ENCODE assay signal across 8 cellular contexts in the genomic region with DNA sequence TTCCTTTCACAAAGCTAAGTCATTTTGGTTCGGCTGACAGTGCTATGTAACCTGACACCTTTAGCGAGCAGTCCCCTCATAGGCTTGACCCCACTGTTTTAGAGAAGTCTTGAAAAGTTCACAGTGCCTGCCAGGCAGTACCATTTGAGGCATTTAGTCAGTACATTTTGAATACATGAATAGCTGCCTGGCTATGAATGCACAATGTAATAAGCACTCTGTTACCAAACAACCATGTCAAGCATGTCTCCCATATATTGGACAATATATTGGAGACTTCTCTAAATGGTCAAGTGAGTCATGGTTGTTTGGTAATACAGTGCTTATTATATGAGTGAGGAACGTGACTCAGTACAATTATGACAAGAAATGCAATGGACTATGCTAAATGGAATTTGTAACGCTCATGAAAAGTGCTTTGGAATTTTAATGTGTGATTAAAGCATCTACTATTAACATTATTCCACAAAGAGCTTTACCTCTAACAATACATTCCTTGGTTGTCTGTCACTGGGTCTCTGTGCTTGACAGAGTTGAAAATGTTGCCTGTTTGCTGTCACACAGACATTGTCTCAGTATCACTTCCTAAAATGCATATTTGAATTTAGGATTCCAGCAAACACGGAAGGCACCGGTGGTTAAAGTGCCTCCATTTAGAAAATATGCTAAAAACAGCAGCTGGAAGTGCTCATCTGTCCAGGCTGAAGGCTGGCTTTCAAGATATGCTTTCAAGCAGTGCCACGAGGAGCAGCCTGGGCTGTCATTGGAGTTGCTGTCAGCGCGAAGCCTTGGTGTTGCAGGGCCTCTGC.
A peak's percentile ranks its signal among the peaks of the same experiment; 100 is the strongest.
DNase-seq lines count a peak whose midpoint lies in the region; ATAC-seq, FAIRE-seq and TF ChIP-seq lines count a peak whose summit lies in the region.

No MANE protein-coding gene starts in this region.

- H3K4me3 Mint-ChIP-seq in astrocyte (ENCODE audit: unreplicated experiment) = no peak overlapping the region

- H3K27me3 Mint-ChIP-seq in astrocyte (ENCODE audit: low read depth, unreplicated experiment) = no peaks in the 10 kb centered on the region

- no peaks in the 10 kb centered on the region for H3K9me3 ChIP-seq in astrocyte (ENCODE audit: insufficient read depth, low read depth, low read length)
- H3K9me3 ChIP-seq in neuronal stem cell (replicated peaks in 1 of 2; ENCODE audit: control insufficient read depth in 2 of 2, insufficient read depth in 1 of 2, low read depth in 1 of 2, low read length in 2 of 2) = peaks cover 5 to 12% of the 10 kb centered on the region in 2 donors
- no peaks in the 10 kb centered on the region for H3K9me3 ChIP-seq in gastroesophageal sphincter
- H3K9me3 ChIP-seq in heart right ventricle = no peaks in the 10 kb centered on the region

- H2AFZ ChIP-seq in astrocyte (ENCODE audit: low read depth, low read length) = peak overlapping the region; percentile 7
- H2AFZ ChIP-seq in neuronal stem cell (ENCODE audit: low read length) = peak overlapping the region; percentile 55

- H3K36me3 Mint-ChIP-seq in astrocyte (ENCODE audit: low read depth, unreplicated experiment) = peaks cover 2% of the 10 kb centered on the region

- peak overlapping the region; percentile 36 for H3K4me3 ChIP-seq in astrocyte (ENCODE audit: insufficient read depth, low read depth, low read length)
- no peak overlapping the region for H3K4me3 ChIP-seq in neuronal stem cell (ENCODE audit: low read length in 2 of 2)
- no peak overlapping the region for H3K4me3 ChIP-seq in gastroesophageal sphincter
- H3K4me3 ChIP-seq in heart right ventricle = no peak overlapping the region

- peaks cover 2% of the 10 kb centered on the region for H3K79me1 ChIP-seq in neuronal stem cell (ENCODE audit: low read depth, low read length)

- H3K27ac ChIP-seq in astrocyte (ENCODE audit: low read depth, low read length) (peak overlapping the region; percentile 81), neuronal stem cell (replicated peaks; ENCODE audit: low read length) (no peak overlapping the region), gastroesophageal sphincter (no peak overlapping the region), heart right ventricle (peak overlapping the region in 1 of 10 donors; percentile 50)

- no peak overlapping the region for H2BK12ac ChIP-seq in neuronal stem cell (ENCODE audit: low read length)

- no peak overlapping the region for H4K8ac ChIP-seq in neuronal stem cell (ENCODE audit: low read depth, low read length)

- H3K4me1 ChIP-seq in astrocyte (ENCODE audit: insufficient read depth, low read length) (peaks cover 39% of the 10 kb centered on the region), neuronal stem cell (ENCODE audit: control insufficient read depth in 2 of 2, insufficient read depth in 1 of 2, low read depth in 1 of 2, low read length in 2 of 2) (peaks cover 15 to 25% of the 10 kb centered on the region in 2 donors), gastroesophageal sphincter (no peaks in the 10 kb centered on the region), heart right ventricle (peaks cover 0 to 9% (median 0%) of the 10 kb centered on the region in 9 donors)

- H3K27ac Mint-ChIP-seq in astrocyte (ENCODE audit: unreplicated experiment) = peak overlapping the region; percentile 14

- FAIRE-seq in astrocyte (lab: Jason Lieb, UNC) = peak; percentile 90

- peaks cover 2% of the 10 kb centered on the region for H3K9me3 Mint-ChIP-seq in astrocyte (ENCODE audit: unreplicated experiment)

- no peak overlapping the region for H3K4ac ChIP-seq in neuronal stem cell (ENCODE audit: low read length)

- no peaks in the 10 kb centered on the region for H3K79me2 ChIP-seq in astrocyte (ENCODE audit: insufficient read depth, low read length)

- peak overlapping the region; percentile 23 for H3K14ac ChIP-seq in neuronal stem cell (ENCODE audit: low read length)

- no peaks in the 10 kb centered on the region for H3K27me3 ChIP-seq in astrocyte (ENCODE audit: insufficient read depth, low read length)
- H3K27me3 ChIP-seq in neuronal stem cell (ENCODE audit: control insufficient read depth in 3 of 3, insufficient read depth in 3 of 3, low read depth in 1 of 3, low read length in 3 of 3) = no peaks in the 10 kb centered on the region
- peaks cover 14% of the 10 kb centered on the region for H3K27me3 ChIP-seq in gastroesophageal sphincter
- H3K27me3 ChIP-seq in heart right ventricle = peaks cover 0 to 7% (median 5%) of the 10 kb centered on the region in 7 donors

- H3K18ac ChIP-seq in neuronal stem cell (ENCODE audit: low read length) = no peak overlapping the region

- no peaks in the 10 kb centered on the region for H4K20me1 ChIP-seq in astrocyte (ENCODE audit: insufficient read depth, low read length)

- H2BK120ac ChIP-seq in neuronal stem cell (ENCODE audit: low read depth, low read length) = no peak overlapping the region

- intact Hi-C loops in heart right ventricle (cut with DNase I) = loop anchor here in 1 of 10 donors (10.0 kb wide), 1 partner anchor 56 kb away; no protein-coding TSS in a partner anchor

- no peak overlapping the region for H4K91ac ChIP-seq in neuronal stem cell (ENCODE audit: low read depth, low read length, poor library complexity)

- no peak overlapping the region for H3K23ac ChIP-seq in neuronal stem cell (ENCODE audit: low read depth, low read length, poor library complexity)

- ATAC-seq in GM19043 (IDR thresholded peaks at IDR 0.05; ENCODE audit: low read depth, unreplicated experiment) = peak; percentile 59
- ATAC-seq in HG03159 (IDR thresholded peaks at IDR 0.05; ENCODE audit: unreplicated experiment) = peak; percentile 82
- ATAC-seq in gastroesophageal sphincter = no peak
- no peak for ATAC-seq in heart right ventricle

- no peak overlapping the region for H2AK5ac ChIP-seq in neuronal stem cell (ENCODE audit: low read depth, low read length)

- no peak overlapping the region for H2BK5ac ChIP-seq in neuronal stem cell (ENCODE audit: low read length)

- TF ChIP-seq POLR2A in gastroesophageal sphincter (IDR thresholded peaks at IDR 0.05) = no peak

- WGBS in neuronal stem cell (ENCODE audit: extremely low coverage in 2 of 2, insufficient read length in 2 of 2, insufficient replicate concordance in 1 of 2), 2 donors = no CpG with 5 or more reads among the region's 9 CpGs
- 21 to 27% methylated on average over 9 of the region's 9 CpGs for WGBS in gastroesophageal sphincter (ENCODE audit: low coverage in 1 of 2), 2 donors
- WGBS in heart right ventricle, 2 donors = 32 to 44% methylated on average over 9 of the region's 9 CpGs

- peak; percentile 95 for DNase-seq in astrocyte (ENCODE audit: low read depth)
- DNase-seq in neuronal stem cell (ENCODE audit: low spot score) = peak; percentile 12
- no peak for DNase-seq in GDM1 (lab: John Stamatoyannopoulos, UW)
- DNase-seq in heart right ventricle = no peak
- DNase-seq in AML-193 (lab: John Stamatoyannopoulos, UW) = no peak

- peak overlapping the region; percentile 69 for H3K9ac ChIP-seq in astrocyte (ENCODE audit: low read length)
- H3K9ac ChIP-seq in neuronal stem cell (ENCODE audit: low read depth, low read length, poor library complexity) = no peak overlapping the region

- no peak overlapping the region for H2BK15ac ChIP-seq in neuronal stem cell (ENCODE audit: low read length)

- TF ChIP-seq CTCF in astrocyte (IDR thresholded peaks at IDR 0.05; ENCODE audit: insufficient read depth, low read depth, low read length) (no peak), gastroesophageal sphincter (IDR thresholded peaks at IDR 0.05) (no peak), heart right ventricle (IDR thresholded peaks at IDR 0.05) (no peak)

- no peak for TF ChIP-seq EP300 in gastroesophageal sphincter (IDR thresholded peaks at IDR 0.05)

- H3K4me2 ChIP-seq in astrocyte (ENCODE audit: low read length) = peak overlapping the region; percentile 67
- no peak overlapping the region for H3K4me2 ChIP-seq in neuronal stem cell (ENCODE audit: insufficient read depth, low read length, poor library complexity, severe bottlenecking)

- peaks cover 49% of the 10 kb centered on the region for H3K4me1 Mint-ChIP-seq in astrocyte (ENCODE audit: low read depth, unreplicated experiment)

- no peaks in the 10 kb centered on the region for H3K36me3 ChIP-seq in astrocyte (ENCODE audit: insufficient read depth, low read length)
- H3K36me3 ChIP-seq in neuronal stem cell (replicated peaks in 1 of 2; ENCODE audit: control insufficient read depth in 2 of 2, insufficient read depth in 2 of 2, low read length in 2 of 2) = no peaks in the 10 kb centered on the region
- no peaks in the 10 kb centered on the region for H3K36me3 ChIP-seq in gastroesophageal sphincter
- H3K36me3 ChIP-seq in heart right ventricle = no peaks in the 10 kb centered on the region

Comparison
In these comparisons a context has a peak if more than half of its experiments do, and no peak if none do; other contexts are left out.
1. ATAC-seq: peak in GM19043 (single experiment) and HG03159 (single experiment); none in gastroesophageal sphincter (single experiment) and heart right ventricle (0 of 8).
2. DNase-seq: peak in astrocyte (single experiment) and neuronal stem cell (single experiment); none in GDM1 (single experiment), heart right ventricle (0 of 2) and AML-193 (0 of 2).